Comparison of ENCODE assay signal across 8 cellular contexts in genomic region chr16:48365601-48366164, GRCh38. TPM values are rescaled to one million over a fixed set of nuclear protein-coding genes. Genes with fewer than 3 reads are reported as not detected.
DNase-seq lines count a peak whose midpoint lies in the region; ATAC-seq and TF ChIP-seq lines count a peak whose summit lies in the region.

No MANE protein-coding gene starts in this region.

- H3K9me3 Mint-ChIP-seq in activated CD4-positive, alpha-beta memory T cell treated with anti-CD3 and anti-CD28 coated beads for 36 hours, result no peaks in the 10 kb centered on the region

- peaks cover 83% of the 10 kb centered on the region for H3K79me2 ChIP-seq in ACC112 (ENCODE audit: control insufficient read depth, insufficient read depth, low read length, unreplicated experiment)

- 3 to 8% methylated on average over 17 to 33 of the region's 33 CpGs for WGBS in lung, 2 donors

- H3K4me3 ChIP-seq in ACC112 (ENCODE audit: low read depth, low read length) (peak overlapping the region; percentile 93), lung (peak overlapping the region; percentile 58)

- H3K4me3 Mint-ChIP-seq in activated CD4-positive, alpha-beta memory T cell treated with anti-CD3 and anti-CD28 coated beads for 36 hours, result peak overlapping the region; percentile 85

- H3K4me1 Mint-ChIP-seq in activated CD4-positive, alpha-beta memory T cell treated with anti-CD3 and anti-CD28 coated beads for 36 hours (ENCODE audit: low read depth), result peaks cover 41% of the 10 kb centered on the region

- H3K36me3 Mint-ChIP-seq in activated CD4-positive, alpha-beta memory T cell treated with anti-CD3 and anti-CD28 coated beads for 36 hours, result no peaks in the 10 kb centered on the region

- ATAC-seq in GM18861 (IDR thresholded peaks at IDR 0.05; ENCODE audit: unreplicated experiment) (peak; percentile 66), HG03064 (IDR thresholded peaks at IDR 0.05; ENCODE audit: low read depth, unreplicated experiment) (peak; percentile 86), lung (ENCODE audit: insufficient read depth, low FRiP score) (peak; percentile 98)

- H3K4me1 ChIP-seq in ACC112 (ENCODE audit: control insufficient read depth, insufficient read depth, low read length, unreplicated experiment), result peaks cover 28% of the 10 kb centered on the region
- peaks cover 15 to 33% of the 10 kb centered on the region in 2 donors for H3K4me1 ChIP-seq in lung (ENCODE audit: control insufficient read depth in 2 of 2, insufficient read depth in 2 of 2, low read length in 2 of 2)

- POLR2A ChIA-PET in activated CD4-positive, alpha-beta memory T cell treated with anti-CD3 and anti-CD28 coated beads for 36 hours (lab: Charles Lee), result interaction anchor here (0.6 to 2.5 kb wide), 6 partner anchors 10 to 264 kb away, joined by 3 to 29 read pairs (median 5); partner anchors contain the start of gene SIAH1

- H3K27ac Mint-ChIP-seq in activated CD4-positive, alpha-beta memory T cell treated with anti-CD3 and anti-CD28 coated beads for 36 hours, result peak overlapping the region; percentile 94

- DNase-seq in NCI-H460 (ENCODE audit: extremely low read depth, low read depth) (peak; percentile 90), ecto neural progenitor cell (ENCODE audit: low spot score) (peak; percentile 93), lung (ENCODE audit: low spot score) (peak; percentile 92)
- DNase-seq in activated CD4-positive, alpha-beta memory T cell treated with anti-CD3 and anti-CD28 coated beads for 36 hours, result peak; percentile 91
- DNase-seq in stimulated activated CD4-positive, alpha-beta T cell treated with anti-CD3 and anti-CD28 coated beads, TNF-alpha, amount 100 ng/mL, for 1 hour (ENCODE audit: low read depth in 3 of 3, low spot score in 1 of 3), result peak; percentile 25 to 67 (median 38)

- intact Hi-C loops in activated CD4-positive, alpha-beta memory T cell treated with anti-CD3 and anti-CD28 coated beads for 36 hours (cut with micrococcal nuclease), result loop anchor here (1.0 to 10.0 kb wide), 7 partner anchors 12 to 1959 kb away; no protein-coding TSS in a partner anchor

- H3K36me3 ChIP-seq in ACC112 (ENCODE audit: insufficient read depth, low read length), result peaks cover 10% of the 10 kb centered on the region; the same call in 1 of the 2 replicates
- H3K36me3 ChIP-seq in lung (ENCODE audit: control insufficient read depth in 2 of 2, insufficient read depth in 2 of 2, low read length in 2 of 2), result peaks cover 0 to 5% of the 10 kb centered on the region in 2 donors

- H2AFZ ChIP-seq in ACC112 (ENCODE audit: low read length, unreplicated experiment), result peak overlapping the region; percentile 9

- H3K27ac ChIP-seq in ACC112 (ENCODE audit: low read depth, low read length) (peak overlapping the region; percentile 93), lung (ENCODE audit: low read depth in 1 of 2, low read length in 1 of 2) (peak overlapping the region; percentile 78 to 92)

- H3K27me3 ChIP-seq in ACC112 (ENCODE audit: insufficient read depth, low read length), result no peaks in the 10 kb centered on the region
- H3K27me3 ChIP-seq in lung (ENCODE audit: control insufficient read depth, insufficient read depth), result no peaks in the 10 kb centered on the region

- no peaks in the 10 kb centered on the region for H3K27me3 Mint-ChIP-seq in activated CD4-positive, alpha-beta memory T cell treated with anti-CD3 and anti-CD28 coated beads for 36 hours

- no peak for TF ChIP-seq CTCF in lung (IDR thresholded peaks at IDR 0.05; ENCODE audit: control extremely low read depth, extremely low read depth)

- no peaks in the 10 kb centered on the region for H3K9me3 ChIP-seq in lung (ENCODE audit: control insufficient read depth in 2 of 2, insufficient read depth in 1 of 2, low read length in 1 of 2)

- CTCF ChIA-PET in activated CD4-positive, alpha-beta memory T cell treated with anti-CD3 and anti-CD28 coated beads for 36 hours (lab: Charles Lee), result interaction anchor here (1.1 to 4.8 kb wide), 6 partner anchors 8 to 265 kb away, joined by 3 to 44 read pairs (median 8); partner anchors contain the start of gene SIAH1

RNA-seq across cellular contexts. Expression of gene SIAH1, which starts 19.5 kb away (rescaled TPM):
- total RNA-seq in NCI-H460 (2014; rRNA removed; shearing (Covaris generic)), result 23.8 and 30.6 TPM in 2 replicates
- polyA plus RNA-seq in NCI-H460 (2014; cell fraction: nucleus; rRNA removed), result 17.7 and 20.2 TPM in 2 replicates
- 10 to 100 TPM; 13.0 to 13.8 TPM for total RNA-seq in activated CD4-positive, alpha-beta memory T cell treated with anti-CD3 and anti-CD28 coated beads for 36 hours
- total RNA-seq in lung, result 10 to 100 TPM; 22.3 to 53.2 TPM
- polyA plus RNA-seq in lung, result 10 to 100 TPM; 15.6 to 16.0 TPM

Comparison
In these comparisons a context has a peak if more than half of its experiments do, and no peak if none do; other contexts are left out.
1. Peak in every context shown above with its lines: DNase-seq, ATAC-seq, H3K4me3 ChIP-seq and H3K27ac ChIP-seq.
2. DNase-seq: peak in every context shown above with its lines; median percentile 93 in ecto neural progenitor cell; 92 in lung; 91 in activated CD4-positive, alpha-beta memory T cell treated with anti-CD3 and anti-CD28 coated beads for 36 hours; 90 in NCI-H460; 38 in stimulated activated CD4-positive, alpha-beta T cell treated with anti-CD3 and anti-CD28 coated beads, TNF-alpha, amount 100 ng/mL, for 1 hour.